ENCODE assay signal across 7 cellular contexts in genomic region chr1:94335950-94336349, GRCh38.
A peak's percentile ranks its signal among the peaks of the same experiment; 100 is the strongest.
DNase-seq lines count a peak whose midpoint lies in the region; ATAC-seq and TF ChIP-seq lines count a peak whose summit lies in the region.

No MANE protein-coding gene starts in this region.

- H3K27me3 ChIP-seq in adipocyte (replicated peaks; ENCODE audit: control insufficient read depth, insufficient read depth, low read length), result peaks cover 12% of the 10 kb centered on the region

- H3K4me3 ChIP-seq in HEK293 (ENCODE audit: low read depth, low read length), result no peak overlapping the region
- H3K4me3 ChIP-seq in adipocyte (ENCODE audit: low read length), result no peak overlapping the region

- intact Hi-C loops in left cardiac atrium (cut with DNase I), result loop anchor here (1.0 to 5.0 kb wide), 4 partner anchors 275 to 311 kb away; no protein-coding TSS in a partner anchor

- CTCF ChIA-PET in HEK293 (lab: Yijun Ruan, JAX), result interaction anchor here (0.6 to 11.9 kb wide), 93 partner anchors 8 to 1426 kb away, joined by 3 to 400 read pairs (median 4); partner anchors contain the start of genes ABCD3 and ARHGAP29

- no peak overlapping the region for H3K27ac ChIP-seq in HEK293 (ENCODE audit: extremely low read depth, low read depth, low read length)

- ATAC-seq in left cardiac atrium, result peak; percentile 89 to 92
- no peak for ATAC-seq in HG03460 (IDR thresholded peaks at IDR 0.05; ENCODE audit: unreplicated experiment)

- H3K9me3 ChIP-seq in HEK293 (ENCODE audit: control insufficient read depth, insufficient read depth, low read depth, low read length), result no peaks in the 10 kb centered on the region
- no peaks in the 10 kb centered on the region for H3K9me3 ChIP-seq in adipocyte (ENCODE audit: control insufficient read depth, low read length)

- no peak overlapping the region for H3K9ac ChIP-seq in adipocyte (ENCODE audit: low read length)

- peak; percentile 92 for DNase-seq in EL
- peak; percentile 52 to 90 for DNase-seq in NCI-H446 (lab: John Stamatoyannopoulos, UW)
- DNase-seq in adipocyte (ENCODE audit: low read depth), result peak; percentile 97
- DNase-seq in left cardiac atrium, result peak; percentile 72
- peak; percentile 82 for DNase-seq in pulmonary artery endothelial cell (ENCODE audit: low read depth, low spot score)

- peak; percentile 78 for TF ChIP-seq CTCF in HEK293 (tag by site-specific recombination; IDR thresholded peaks at IDR 0.05)

- POLR2A ChIA-PET in HEK293 (lab: Yijun Ruan, JAX), result interaction anchor here (1.5 to 1.6 kb wide), 2 partner anchors 99 to 274 kb away, joined by 4 read pairs; partner anchors contain the start of gene ARHGAP29

- H3K36me3 ChIP-seq in HEK293 (ENCODE audit: control insufficient read depth in 2 of 2, insufficient read depth in 1 of 2, low read length in 2 of 2) (no peaks in the 10 kb centered on the region), adipocyte (ENCODE audit: control insufficient read depth, insufficient read depth, low read length, severe bottlenecking) (no peaks in the 10 kb centered on the region)

- H3K4me1 ChIP-seq in HEK293 (ENCODE audit: control insufficient read depth, insufficient read depth, low read length) (no peaks in the 10 kb centered on the region), adipocyte (ENCODE audit: control insufficient read depth, insufficient read depth, low read length) (peaks cover 15% of the 10 kb centered on the region)

TF ChIP-seq in HEK293, 187 proteins besides CTCF, POLR2A, EP300 and RAD21:
- TF ChIP-seq ZNF501 (tag by site-specific recombination; IDR thresholded peaks at IDR 0.05) (peak; percentile 62; the same call in 1 of the 2 replicates), IKZF3 (tag by site-specific recombination; IDR thresholded peaks at IDR 0.05) (no peak), ZNF837 (tag by site-specific recombination; IDR thresholded peaks at IDR 0.05) (no peak), ZNF660 (tag by site-specific recombination; IDR thresholded peaks at IDR 0.05) (peak; percentile 86), SP7 (tag by site-specific recombination; IDR thresholded peaks at IDR 0.05) (0 out of 2 replicates have a peak, but pooled peaks have one; percentile 30), ZNF175 (tag by site-specific recombination; IDR thresholded peaks at IDR 0.05) (no peak), ZSCAN30 (tag by site-specific recombination; IDR thresholded peaks at IDR 0.05) (peak; percentile 17; the same call in 1 of the 2 replicates), BCL11B (tag by site-specific recombination; IDR thresholded peaks at IDR 0.05; ENCODE audit: low read depth) (no peak), ZIC2 (tag by site-specific recombination; IDR thresholded peaks at IDR 0.05) (no peak), ZNF2 (tag by site-specific recombination; IDR thresholded peaks at IDR 0.05) (0 out of 2 replicates have a peak, but pooled peaks have one; percentile 23), WT1 (tag by site-specific recombination; IDR thresholded peaks at IDR 0.05) (no peak), ZNF624 (tag by site-specific recombination; IDR thresholded peaks at IDR 0.05) (no peak), ZNF341 (tag by site-specific recombination; IDR thresholded peaks at IDR 0.05; ENCODE audit: low read depth) (no peak), ZNF707 (tag by site-specific recombination; IDR thresholded peaks at IDR 0.05) (no peak), ZBTB48 (tag by site-specific recombination; IDR thresholded peaks at IDR 0.05) (no peak), ZNF654 (tag by site-specific recombination; IDR thresholded peaks at IDR 0.05; ENCODE audit: low read depth) (peak; percentile 100), HOXA7 (CRISPR knock-in tag; IDR thresholded peaks at IDR 0.05; ENCODE audit: borderline replicate concordance) (no peak), ZBTB17 (tag by site-specific recombination; IDR thresholded peaks at IDR 0.05) (peak; percentile 40; the same call in 1 of the 2 replicates), ZFP37 (tag by site-specific recombination; IDR thresholded peaks at IDR 0.05) (0 out of 2 replicates have a peak, but pooled peaks have one; percentile 53)
- TF ChIP-seq, protein P1, sequence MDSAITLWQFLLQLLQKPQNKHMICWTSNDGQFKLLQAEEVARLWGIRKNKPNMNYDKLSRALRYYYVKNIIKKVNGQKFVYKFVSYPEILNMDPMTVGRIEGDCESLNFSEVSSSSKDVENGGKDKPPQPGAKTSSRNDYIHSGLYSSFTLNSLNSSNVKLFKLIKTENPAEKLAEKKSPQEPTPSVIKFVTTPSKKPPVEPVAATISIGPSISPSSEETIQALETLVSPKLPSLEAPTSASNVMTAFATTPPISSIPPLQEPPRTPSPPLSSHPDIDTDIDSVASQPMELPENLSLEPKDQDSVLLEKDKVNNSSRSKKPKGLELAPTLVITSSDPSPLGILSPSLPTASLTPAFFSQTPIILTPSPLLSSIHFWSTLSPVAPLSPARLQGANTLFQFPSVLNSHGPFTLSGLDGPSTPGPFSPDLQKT (IDR thresholded peaks at IDR 0.05; ENCODE audit: borderline replicate concordance, low read depth, low read length), result no peak
- TF ChIP-seq, protein P2, sequence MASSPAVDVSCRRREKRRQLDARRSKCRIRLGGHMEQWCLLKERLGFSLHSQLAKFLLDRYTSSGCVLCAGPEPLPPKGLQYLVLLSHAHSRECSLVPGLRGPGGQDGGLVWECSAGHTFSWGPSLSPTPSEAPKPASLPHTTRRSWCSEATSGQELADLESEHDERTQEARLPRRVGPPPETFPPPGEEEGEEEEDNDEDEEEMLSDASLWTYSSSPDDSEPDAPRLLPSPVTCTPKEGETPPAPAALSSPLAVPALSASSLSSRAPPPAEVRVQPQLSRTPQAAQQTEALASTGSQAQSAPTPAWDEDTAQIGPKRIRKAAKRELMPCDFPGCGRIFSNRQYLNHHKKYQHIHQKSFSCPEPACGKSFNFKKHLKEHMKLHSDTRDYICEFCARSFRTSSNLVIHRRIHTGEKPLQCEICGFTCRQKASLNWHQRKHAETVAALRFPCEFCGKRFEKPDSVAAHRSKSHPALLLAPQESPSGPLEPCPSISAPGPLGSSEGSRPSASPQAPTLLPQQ (tag by site-specific recombination; IDR thresholded peaks at IDR 0.05), result 0 out of 2 replicates have a peak, but pooled peaks have one; percentile 32
